8 cellular contexts compared by ENCODE assay signal in the genomic region with DNA sequence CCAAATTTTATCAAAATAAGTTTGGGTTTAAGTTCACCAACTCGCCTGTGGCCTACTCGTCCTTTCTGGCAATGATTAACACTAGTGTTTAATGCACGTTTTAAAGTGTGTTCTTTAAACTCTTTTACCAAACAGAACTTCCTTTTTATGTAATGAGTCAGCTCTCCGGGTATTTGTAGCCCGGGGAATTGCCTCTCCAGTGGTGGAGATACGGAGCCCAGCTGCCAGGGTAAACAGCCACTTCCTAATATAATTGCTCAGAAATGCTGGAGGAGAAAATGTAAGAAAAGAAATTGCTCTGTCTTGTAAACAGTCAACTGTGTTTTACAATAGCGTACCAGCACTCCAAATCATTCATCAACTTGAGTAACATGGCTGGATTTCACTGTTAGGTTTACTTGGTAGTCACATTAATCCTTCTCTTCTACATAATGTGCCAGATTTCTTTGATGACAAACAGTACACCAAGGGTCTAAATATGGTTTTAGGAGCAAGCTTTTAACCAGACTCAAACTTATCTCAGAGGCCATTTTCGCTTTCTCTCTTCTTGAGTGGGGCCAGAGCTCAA.
DNase-seq lines count a peak whose midpoint lies in the region; ATAC-seq and TF ChIP-seq lines count a peak whose summit lies in the region.

No MANE protein-coding gene starts in this region.

- no peaks in the 10 kb centered on the region for H3K27me3 Mint-ChIP-seq in stimulated activated naive CD8-positive, alpha-beta T cell treated with anti-CD3 and anti-CD28 coated beads, Interleukin-15, amount 100 ng/mL, for 72 hours

- no peak overlapping the region for H3K4me3 ChIP-seq in AG09309 (ENCODE audit: control insufficient read depth, low read depth, low read length)
- no peak overlapping the region for H3K4me3 ChIP-seq in astrocyte of the spinal cord (ENCODE audit: low read depth, low read length)

- H3K4me1 Mint-ChIP-seq in stimulated activated naive CD8-positive, alpha-beta T cell treated with anti-CD3 and anti-CD28 coated beads, Interleukin-15, amount 100 ng/mL, for 72 hours, result peaks cover 42% of the 10 kb centered on the region

- H3K4me3 Mint-ChIP-seq in stimulated activated naive CD8-positive, alpha-beta T cell treated with anti-CD3 and anti-CD28 coated beads, Interleukin-15, amount 100 ng/mL, for 72 hours, result peak overlapping the region; percentile 56 to 68

- DNase-seq in AG09309 (ENCODE audit: low read depth), result peak; percentile 84
- peak; percentile 98 for DNase-seq in NCI-H226
- peak; percentile 94 for DNase-seq in astrocyte of the spinal cord (ENCODE audit: low read depth, low spot score)
- DNase-seq in iris pigment epithelial cell (ENCODE audit: low read depth), result peak; percentile 96
- no peak for DNase-seq in stimulated activated naive CD8-positive, alpha-beta T cell treated with anti-CD3 and anti-CD28 coated beads, Interleukin-15, amount 100 ng/mL, for 72 hours

- in situ Hi-C loops in astrocyte of the spinal cord (cut with HindIII; ENCODE audit: low sequenced_read_pairs), result no loop called here

- H3K9me3 Mint-ChIP-seq in stimulated activated naive CD8-positive, alpha-beta T cell treated with anti-CD3 and anti-CD28 coated beads, Interleukin-15, amount 100 ng/mL, for 72 hours, result no peaks in the 10 kb centered on the region

- H3K27ac Mint-ChIP-seq in stimulated activated naive CD8-positive, alpha-beta T cell treated with anti-CD3 and anti-CD28 coated beads, Interleukin-15, amount 100 ng/mL, for 72 hours, result peak overlapping the region in 1 of 2 donors; percentile 14

- TF ChIP-seq CTCF in AG09309 (IDR thresholded peaks at IDR 0.05; ENCODE audit: control insufficient read depth, insufficient read depth, low read depth, low read length, missing control alignments) (no peak), astrocyte of the spinal cord (IDR thresholded peaks at IDR 0.05; ENCODE audit: low read depth, low read length) (no peak)

- ATAC-seq in GM18508 (IDR thresholded peaks at IDR 0.05; ENCODE audit: insufficient read depth, unreplicated experiment) (peak; percentile 69), HG02943 (IDR thresholded peaks at IDR 0.05; ENCODE audit: low read depth, unreplicated experiment) (peak; percentile 76), GM21526 (IDR thresholded peaks at IDR 0.05; ENCODE audit: low FRiP score, unreplicated experiment) (no peak)
- ATAC-seq in stimulated activated naive CD8-positive, alpha-beta T cell treated with anti-CD3 and anti-CD28 coated beads, Interleukin-15, amount 100 ng/mL, for 72 hours, result no peak

Comparison
In these comparisons a context has a peak if more than half of its experiments do, and no peak if none do; other contexts are left out.
1. DNase-seq: peak in AG09309 (single experiment), NCI-H226 (single experiment), astrocyte of the spinal cord (single experiment) and iris pigment epithelial cell (single experiment); none in stimulated activated naive CD8-positive, alpha-beta T cell treated with anti-CD3 and anti-CD28 coated beads, Interleukin-15, amount 100 ng/mL, for 72 hours (0 of 2).
2. ATAC-seq: peak in GM18508 (single experiment) and HG02943 (single experiment); none in stimulated activated naive CD8-positive, alpha-beta T cell treated with anti-CD3 and anti-CD28 coated beads, Interleukin-15, amount 100 ng/mL, for 72 hours (single experiment) and GM21526 (single experiment).